8 cellular contexts compared by ENCODE assay signal in the genomic region with DNA sequence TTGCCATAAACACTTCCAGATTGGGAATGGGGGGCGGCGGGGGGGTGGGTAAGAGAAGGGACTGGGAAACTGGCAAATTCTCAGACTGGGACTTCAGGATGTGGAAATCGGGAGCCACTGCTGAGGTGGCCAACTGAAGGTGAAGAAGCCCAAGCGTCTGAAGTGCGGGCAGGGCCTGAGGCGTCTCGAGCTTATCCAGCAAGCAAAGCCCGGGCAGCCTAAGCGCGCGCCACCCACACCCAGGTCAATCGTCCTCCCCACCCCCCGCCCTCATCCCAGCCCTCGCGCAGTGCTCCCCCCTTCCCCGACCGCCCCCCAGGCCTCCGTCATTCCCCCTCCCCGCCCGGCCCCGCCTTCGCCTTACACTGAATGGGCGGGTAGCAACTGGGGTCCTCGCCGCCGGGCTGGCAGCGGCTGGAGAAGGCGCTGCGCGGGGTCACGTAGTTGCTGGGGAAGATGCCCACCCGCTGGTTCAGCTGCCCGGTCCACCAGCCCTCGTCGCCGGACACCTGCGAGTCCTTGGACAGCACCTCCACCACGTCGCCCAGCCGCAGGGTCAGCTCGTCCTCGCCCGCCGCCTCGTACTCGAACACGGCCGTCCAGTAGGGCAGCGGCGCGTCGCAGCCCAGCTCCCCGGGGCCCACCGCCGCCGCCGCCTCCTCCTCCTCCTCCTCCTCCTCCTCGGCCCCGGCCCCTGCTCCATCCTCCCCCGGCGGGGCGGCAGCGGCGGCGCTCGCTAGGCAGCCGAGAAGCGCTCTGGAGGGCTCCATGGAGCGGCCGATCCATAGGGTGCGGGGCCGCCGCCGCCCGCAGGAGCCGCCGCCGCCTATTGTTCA. TPM values are rescaled to one million over a fixed set of nuclear protein-coding genes. Genes with fewer than 3 reads are reported as not detected.
DNase-seq lines count a peak whose midpoint lies in the region; ATAC-seq and TF ChIP-seq lines count a peak whose summit lies in the region.

No MANE protein-coding gene starts in this region.

- peak overlapping the region; percentile 6 for H4K12ac ChIP-seq in trophoblast cell (ENCODE audit: low read depth, low read length)

- H2BK12ac ChIP-seq in trophoblast cell (ENCODE audit: low read length): no peak overlapping the region

- ATAC-seq in GM18502 (IDR thresholded peaks at IDR 0.05; ENCODE audit: poor library complexity, unreplicated experiment) (peak; percentile 33), HG02642 (IDR thresholded peaks at IDR 0.05; ENCODE audit: poor library complexity, unreplicated experiment) (peak; percentile 25)

- peak overlapping the region; percentile 45 for H3K14ac ChIP-seq in trophoblast cell (ENCODE audit: low read length)

- no peak for TF ChIP-seq CTCF in fibroblast of villous mesenchyme (IDR thresholded peaks at IDR 0.05; ENCODE audit: insufficient read depth, low read depth, low read length)

- peak overlapping the region; percentile 85 for H3K4ac ChIP-seq in trophoblast cell (ENCODE audit: low read depth, low read length)

- peak overlapping the region; percentile 82 for H3K9ac ChIP-seq in trophoblast cell (ENCODE audit: low read length)

- DNase-seq in NCI-H2196 treated with DMSO at 0.1 percent for 48 hours (lab: John Stamatoyannopoulos, UW; ENCODE audit: unreplicated experiment): peak; percentile 54
- peak; percentile 67 to 69 for DNase-seq in activated T-cell treated with anti-CD3 and anti-CD28 coated beads, Interleukin-2, amount 50 U/mL, for 48 hours
- DNase-seq in fibroblast of villous mesenchyme (ENCODE audit: low read depth): no peak
- peak; percentile 78 to 81 for DNase-seq in trophoblast cell
- no peak for DNase-seq in dermis blood vessel endothelial cell
- no peak for DNase-seq in NCI-H2029 (lab: John Stamatoyannopoulos, UW)

- H3K9me3 ChIP-seq in trophoblast cell (ENCODE audit: insufficient read depth, low read depth, low read length): no peaks in the 10 kb centered on the region

- H3K4me3 ChIP-seq in fibroblast of villous mesenchyme (ENCODE audit: low read depth, low read length): peak overlapping the region; percentile 56
- H3K4me3 ChIP-seq in trophoblast cell (ENCODE audit: low read depth, low read length): peak overlapping the region; percentile 97

- peaks cover 13% of the 10 kb centered on the region for H3K79me1 ChIP-seq in trophoblast cell (ENCODE audit: low read length)

- peaks cover 8 to 16% of the 10 kb centered on the region in 2 experiments for H3K4me1 ChIP-seq in trophoblast cell (ENCODE audit: control insufficient read depth in 1 of 2, insufficient read depth in 2 of 2, low read length in 2 of 2)

- H3K23ac ChIP-seq in trophoblast cell (ENCODE audit: low read length): no peak overlapping the region

- H4K8ac ChIP-seq in trophoblast cell (ENCODE audit: low read depth, low read length): peak overlapping the region; percentile 25

- H3K4me2 ChIP-seq in trophoblast cell (ENCODE audit: low read length): peak overlapping the region; percentile 83

- no peaks in the 10 kb centered on the region for H3K36me3 ChIP-seq in trophoblast cell (ENCODE audit: control insufficient read depth in 1 of 2, insufficient read depth in 2 of 2, low read length in 2 of 2)

- H4K91ac ChIP-seq in trophoblast cell (ENCODE audit: low read depth, low read length): peak overlapping the region; percentile 50

- H2AFZ ChIP-seq in trophoblast cell (ENCODE audit: insufficient read depth, low read length, poor library complexity): peak overlapping the region; percentile 51

- peak overlapping the region; percentile 57 for H2BK5ac ChIP-seq in trophoblast cell (ENCODE audit: low read depth, low read length, poor library complexity)

- peak overlapping the region; percentile 70 for H3K18ac ChIP-seq in trophoblast cell (ENCODE audit: low read length)

- WGBS in trophoblast cell (ENCODE audit: extremely low coverage, insufficient coverage, insufficient read length): no CpG with 5 or more reads among the region's 78 CpGs

- peak overlapping the region; percentile 48 for H2BK120ac ChIP-seq in trophoblast cell (ENCODE audit: insufficient read depth, low read length, poor library complexity)

- peaks cover 8% of the 10 kb centered on the region for H3K79me2 ChIP-seq in trophoblast cell (ENCODE audit: control insufficient read depth, insufficient read depth, low read length, poor library complexity)

- H3K27ac ChIP-seq in trophoblast cell (ENCODE audit: low read depth, low read length): peak overlapping the region; percentile 51

- no peaks in the 10 kb centered on the region for H3K27me3 ChIP-seq in trophoblast cell (ENCODE audit: insufficient read depth, low read length)

- H2AK5ac ChIP-seq in trophoblast cell (ENCODE audit: low read length): no peak overlapping the region

RNA-seq across cellular contexts. Expression of a gene that starts 0.7 kb away (rescaled TPM):
- total RNA-seq in fibroblast of villous mesenchyme (under 0.01 and 0.43 TPM in 2 replicates), dermis blood vessel endothelial cell (0.14 and 0.68 TPM in 2 replicates)
- polyA plus RNA-seq in trophoblast cell (2013): 6.7 TPM in 2 replicates

Comparison
In these comparisons a context has a peak if more than half of its experiments do, and no peak if none do; other contexts are left out.
1. DNase-seq: peak in NCI-H2196 treated with DMSO at 0.1 percent for 48 hours (single experiment), activated T-cell treated with anti-CD3 and anti-CD28 coated beads, Interleukin-2, amount 50 U/mL, for 48 hours (2 of 2) and trophoblast cell (2 of 2); none in fibroblast of villous mesenchyme (single experiment), dermis blood vessel endothelial cell (single experiment) and NCI-H2029 (single experiment).